In the genomic region with DNA sequence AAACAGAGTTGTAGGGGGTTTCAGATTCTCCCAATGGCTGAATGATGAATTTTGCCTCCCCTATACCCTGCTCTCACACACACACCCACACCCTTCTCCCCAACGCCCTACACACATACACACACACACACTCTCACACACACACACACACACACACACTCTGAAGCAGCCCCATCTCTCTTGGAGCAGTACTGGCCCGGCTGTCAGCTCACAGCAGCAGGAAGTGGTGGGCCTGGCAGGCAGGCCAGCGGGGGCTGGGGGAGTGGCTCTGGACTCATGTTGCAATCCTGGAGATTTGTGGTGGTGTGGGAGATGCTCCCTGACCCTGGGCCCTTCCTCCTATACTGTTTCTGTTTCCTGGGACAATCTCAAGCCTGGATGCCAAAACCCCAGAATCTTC, we compare ENCODE assay signal across 8 cellular contexts. TPM values are rescaled to one million over a fixed set of nuclear protein-coding genes. Genes with fewer than 3 reads are reported as not detected.
A peak's percentile ranks its signal among the peaks of the same experiment; 100 is the strongest.
DNase-seq lines count a peak whose midpoint lies in the region; ATAC-seq and TF ChIP-seq lines count a peak whose summit lies in the region.

No MANE protein-coding gene starts in this region.

- DNase-seq in AG09309 (ENCODE audit: low read depth), result peak; percentile 32
- peak; percentile 83 for DNase-seq in HT1080 (ENCODE audit: low read depth)
- DNase-seq in activated T-cell treated with anti-CD3 and anti-CD28 coated beads, Interleukin-2, amount 50 U/mL, for 48 hours, result peak; percentile 42 to 49
- DNase-seq in left kidney (ENCODE audit: low read depth, low spot score), result peak; percentile 92
- DNase-seq in thyroid gland, result no peak
- no peak for DNase-seq in GM13976 (ENCODE audit: low spot score)
- no peak for DNase-seq in NCI-H2081 treated with DMSO at 0.1 percent for 48 hours (lab: John Stamatoyannopoulos, UW)

- ATAC-seq in GM21447 (IDR thresholded peaks at IDR 0.05; ENCODE audit: unreplicated experiment), result no peak

- 46 to 60% methylated on average over 3 of the region's 3 CpGs for WGBS in thyroid gland, 2 donors

- in situ Hi-C loops in GM13976 (cut with MboI; ENCODE audit: low sequenced_read_pairs, unreplicated experiment), result no loop called here

- H3K4me1 ChIP-seq in thyroid gland, result peaks cover 21 to 42% of the 10 kb centered on the region in 2 donors

- H3K9me3 ChIP-seq in thyroid gland, result no peaks in the 10 kb centered on the region

- H3K27ac ChIP-seq in thyroid gland, result no peak overlapping the region

- H3K36me3 ChIP-seq in thyroid gland, result no peaks in the 10 kb centered on the region

- no peaks in the 10 kb centered on the region for H3K27me3 ChIP-seq in thyroid gland

- TF ChIP-seq CTCF in AG09309 (IDR thresholded peaks at IDR 0.05; ENCODE audit: control insufficient read depth, insufficient read depth, low read depth, low read length, missing control alignments) (no peak), thyroid gland (IDR thresholded peaks at IDR 0.05) (no peak), GM13976 (IDR thresholded peaks at IDR 0.05; ENCODE audit: borderline replicate concordance, control extremely low read depth, extremely low read depth, insufficient read depth, missing control alignments) (no peak)

- no peak for TF ChIP-seq POLR2A in thyroid gland (IDR thresholded peaks at IDR 0.05)

- H3K4me3 ChIP-seq in AG09309 (ENCODE audit: control insufficient read depth, low read depth, low read length), result no peak overlapping the region
- no peak overlapping the region for H3K4me3 ChIP-seq in thyroid gland (replicated peaks in 1 of 3)

- intact Hi-C loops in thyroid gland (cut with DNase I), result no loop called here

RNA-seq across cellular contexts. Expression of gene IKBKE, which starts 2.2 kb away (rescaled TPM):
- total RNA-seq in HT1080 (2014; rRNA removed; shearing (Covaris generic)), result 13.8 and 14.3 TPM in 2 replicates
- polyA plus RNA-seq in HT1080 (2015; cell fraction: cytosol; rRNA removed), result 8.4 and 8.7 TPM in 2 replicates
- 16.1 and 18.6 TPM in 2 replicates for polyA plus RNA-seq in HT1080 (2015; cell fraction: nucleus; rRNA removed)
- 10 to 100 TPM in 1 of 4 donors, 1 to 10 TPM in 3; 4.7 to 10.5 (median 9.4) TPM for total RNA-seq in thyroid gland

RNA-seq across cellular contexts. Expression of gene RASSF5, which starts 34.9 kb away (rescaled TPM):
- total RNA-seq in HT1080 (2014; rRNA removed; shearing (Covaris generic)), result 8.5 and 9.0 TPM in 2 replicates
- 4.8 and 5.2 TPM in 2 replicates for polyA plus RNA-seq in HT1080 (2015; cell fraction: cytosol; rRNA removed)
- polyA plus RNA-seq in HT1080 (2015; cell fraction: nucleus; rRNA removed), result 2.9 and 4.3 TPM in 2 replicates
- total RNA-seq in thyroid gland, result 10 to 100 TPM; 14.0 to 16.4 (median 14.5) TPM

Comparison
In these comparisons a context has a peak if more than half of its experiments do, and no peak if none do; other contexts are left out.
1. DNase-seq: peak in AG09309 (single experiment), HT1080 (single experiment), activated T-cell treated with anti-CD3 and anti-CD28 coated beads, Interleukin-2, amount 50 U/mL, for 48 hours (2 of 2) and left kidney (single experiment); none in thyroid gland (0 of 2), GM13976 (single experiment) and NCI-H2081 treated with DMSO at 0.1 percent for 48 hours (single experiment).